In genomic region chr19:7427944-7428343, GRCh38 we compare ENCODE assay signal across 1 cellular context.
TF ChIP-seq lines count a peak whose summit lies in the region.

No MANE protein-coding gene starts in this region.

TF ChIP-seq in HepG2, 621 proteins besides CTCF, POLR2A, EP300 and RAD21 (continued from another document):
- TF ChIP-seq TRAFD1 (CRISPR knock-in tag; IDR thresholded peaks at IDR 0.05; ENCODE audit: borderline replicate concordance) (no peak), NFE2 (CRISPR knock-in tag; IDR thresholded peaks at IDR 0.05) (no peak), SRF (IDR thresholded peaks at IDR 0.05; ENCODE audit: low read depth, low read length) (no peak), ZFP37 (CRISPR knock-in tag; IDR thresholded peaks at IDR 0.05; ENCODE audit: borderline replicate concordance) (no peak)
